In the genomic region with DNA sequence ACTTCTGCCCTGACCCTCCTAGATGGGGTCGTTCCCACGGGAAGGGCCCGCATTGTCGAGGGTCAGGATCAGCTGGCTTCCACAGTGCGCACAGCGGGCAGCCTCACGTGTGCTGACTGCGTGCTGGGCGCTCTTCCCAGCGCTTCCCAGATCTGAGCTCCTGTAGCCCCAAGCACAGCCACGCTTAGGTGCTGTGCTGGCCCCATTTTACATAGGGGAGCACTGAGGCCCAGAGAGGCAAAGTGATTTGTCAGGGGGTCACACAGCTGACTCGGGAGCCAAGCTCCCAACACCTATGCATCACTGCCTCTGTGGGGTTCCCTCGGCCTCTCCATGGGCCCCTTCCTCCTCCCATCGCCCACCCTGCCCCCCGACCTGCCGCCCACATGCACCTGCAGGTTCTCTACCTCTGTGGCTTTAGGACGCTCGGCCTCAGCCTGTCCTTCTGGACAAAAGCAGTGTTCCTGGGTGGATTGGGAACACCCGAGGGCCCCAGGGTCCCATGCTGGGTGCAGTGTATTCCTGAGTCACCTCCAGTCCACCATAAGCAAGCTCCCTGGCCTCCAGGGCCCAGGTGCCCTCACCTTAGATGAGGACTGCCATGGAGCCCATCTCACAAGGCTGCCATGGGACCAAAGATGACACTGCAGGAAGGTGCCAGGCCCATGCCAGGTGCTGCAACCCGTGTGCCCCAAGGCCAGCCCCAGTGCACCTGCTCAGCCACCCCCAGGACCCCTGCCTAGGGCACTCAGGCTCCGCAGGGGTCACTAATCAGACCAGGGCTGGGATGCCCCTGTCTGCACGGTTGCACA, we compare ENCODE assay signal across 1 cellular context.
TF ChIP-seq lines count a peak whose summit lies in the region.

No MANE protein-coding gene starts in this region.

TF ChIP-seq in SK-N-SH treated with all-trans-retinoic acid at 6 μM for 48 hours, 23 proteins besides CTCF, POLR2A, EP300 and RAD21 (continued from another document):
- TF ChIP-seq, protein P1, sequence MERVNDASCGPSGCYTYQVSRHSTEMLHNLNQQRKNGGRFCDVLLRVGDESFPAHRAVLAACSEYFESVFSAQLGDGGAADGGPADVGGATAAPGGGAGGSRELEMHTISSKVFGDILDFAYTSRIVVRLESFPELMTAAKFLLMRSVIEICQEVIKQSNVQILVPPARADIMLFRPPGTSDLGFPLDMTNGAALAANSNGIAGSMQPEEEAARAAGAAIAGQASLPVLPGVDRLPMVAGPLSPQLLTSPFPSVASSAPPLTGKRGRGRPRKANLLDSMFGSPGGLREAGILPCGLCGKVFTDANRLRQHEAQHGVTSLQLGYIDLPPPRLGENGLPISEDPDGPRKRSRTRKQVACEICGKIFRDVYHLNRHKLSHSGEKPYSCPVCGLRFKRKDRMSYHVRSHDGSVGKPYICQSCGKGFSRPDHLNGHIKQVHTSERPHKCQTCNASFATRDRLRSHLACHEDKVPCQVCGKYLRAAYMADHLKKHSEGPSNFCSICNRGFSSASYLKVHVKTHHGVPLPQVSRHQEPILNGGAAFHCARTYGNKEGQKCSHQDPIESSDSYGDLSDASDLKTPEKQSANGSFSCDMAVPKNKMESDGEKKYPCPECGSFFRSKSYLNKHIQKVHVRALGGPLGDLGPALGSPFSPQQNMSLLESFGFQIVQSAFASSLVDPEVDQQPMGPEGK (CRISPR knock-in tag; IDR thresholded peaks at IDR 0.05; ENCODE audit: borderline replicate concordance) = no peak
- TF ChIP-seq ZNF70 (CRISPR knock-in tag; IDR thresholded peaks at IDR 0.05) = no peak
